19 cellular contexts compared by ENCODE assay signal in the genomic region with DNA sequence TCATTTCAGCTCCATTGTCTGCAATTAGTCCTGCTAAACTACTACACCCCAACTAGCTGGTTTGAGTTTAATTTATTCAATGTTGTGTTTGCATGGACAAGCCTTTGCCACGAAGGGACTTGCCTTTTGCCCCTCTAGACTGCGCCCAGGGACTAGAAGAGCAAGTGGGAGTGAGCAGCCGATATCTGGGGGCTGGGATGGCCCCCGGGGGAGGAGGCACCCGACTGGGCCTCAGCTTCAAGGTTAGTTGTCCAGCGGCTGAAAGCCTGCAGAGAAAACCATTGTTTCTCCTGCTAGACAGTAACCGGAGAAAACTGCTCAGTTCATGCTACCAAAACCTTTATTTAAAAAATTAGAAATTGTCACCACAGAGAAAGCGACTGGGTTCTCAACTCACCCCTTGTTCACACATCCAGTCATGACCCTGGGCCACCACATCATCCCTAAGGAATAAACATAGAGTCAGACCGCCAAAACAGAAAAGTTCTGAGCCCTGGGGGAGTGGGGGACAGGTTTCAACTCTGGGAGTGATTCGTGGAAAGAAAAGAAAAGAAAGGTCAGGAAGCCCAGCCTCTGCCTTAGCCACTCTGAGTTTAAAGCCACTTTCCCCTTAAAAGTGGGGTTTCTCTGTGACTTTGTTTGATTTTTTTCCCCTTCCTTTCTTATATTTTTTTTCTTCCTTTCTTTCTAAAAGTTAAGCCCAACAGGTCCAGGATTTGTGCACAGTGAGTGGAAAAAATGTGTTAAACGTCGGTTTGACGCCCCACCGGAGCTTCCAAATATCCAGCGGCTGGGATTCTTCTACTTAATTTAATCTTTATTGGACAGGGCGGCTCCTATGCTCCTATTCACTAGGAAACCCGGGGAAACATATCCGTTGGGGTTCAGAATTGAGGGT. TPM values are rescaled to one million over a fixed set of nuclear protein-coding genes. Genes with fewer than 3 reads are reported as not detected.
DNase-seq lines count a peak whose midpoint lies in the region; ATAC-seq and TF ChIP-seq lines count a peak whose summit lies in the region.
"Had no signal": no experiment of that assay in that cellular context is flagged by ENCODE, and none has a peak within 500 bp of the region (broad histone marks: within the 10 kb centered on the region; RNA-seq: fewer than 3 reads in every experiment).

No MANE protein-coding gene starts in this region.

- H3K4me1 Mint-ChIP-seq in T-helper 17 cell = peaks cover 11% of the 10 kb centered on the region
- peaks cover 48% of the 10 kb centered on the region for H3K4me1 Mint-ChIP-seq in type B pancreatic cell (ENCODE audit: unreplicated experiment)

- H3K23ac ChIP-seq in mesenchymal stem cell (ENCODE audit: low read length in 2 of 2) = peak overlapping the region in 1 of 2 experiments; percentile 42

- no peak overlapping the region for H3K27ac ChIP-seq in mesenchymal stem cell (ENCODE audit: low read length, poor library complexity, severe bottlenecking)
- H3K27ac ChIP-seq: BLaER1, neutrophil, thoracic aorta had no signal

- H2BK5ac ChIP-seq in mesenchymal stem cell (ENCODE audit: low read depth, low read length, poor library complexity, severe bottlenecking) = no peak overlapping the region

- peaks cover 14% of the 10 kb centered on the region for H3K79me1 ChIP-seq in mesenchymal stem cell (replicated peaks; ENCODE audit: low read length, poor library complexity, severe bottlenecking)

- no peak overlapping the region for H3K4me3 ChIP-seq in mesenchymal stem cell (ENCODE audit: insufficient read depth in 1 of 2, low read depth in 1 of 2, low read length in 2 of 2)
- H3K4me3 ChIP-seq: BLaER1, thoracic aorta had no signal

- H3K27ac Mint-ChIP-seq in T-helper 17 cell = peak overlapping the region; percentile 65
- H3K27ac Mint-ChIP-seq in type B pancreatic cell = no peak overlapping the region
- H3K27ac Mint-ChIP-seq: activated T-cell treated with anti-CD3 and anti-CD28 coated beads, Interleukin-2, amount 50 U/mL, for 24 hours had no signal

- no peak for TF ChIP-seq CTCF in type B pancreatic cell (conservative IDR thresholded peaks at IDR 0.05)

- peaks cover 87% of the 10 kb centered on the region for H3K27me3 Mint-ChIP-seq in T-helper 17 cell
- H3K27me3 Mint-ChIP-seq in type B pancreatic cell = peaks cover 88% of the 10 kb centered on the region

- H4K91ac ChIP-seq in mesenchymal stem cell (ENCODE audit: low read length) = no peak overlapping the region

- H2BK120ac ChIP-seq in mesenchymal stem cell (ENCODE audit: low read depth, low read length) = peak overlapping the region; percentile 65

- H3K4me1 ChIP-seq in mesenchymal stem cell (ENCODE audit: control insufficient read depth, insufficient read depth, low read depth, low read length) = peaks cover 26% of the 10 kb centered on the region

- 49% methylated on average over 13 of the region's 18 CpGs for WGBS in mesenchymal stem cell

- peak overlapping the region; percentile 65 for H4K8ac ChIP-seq in mesenchymal stem cell (ENCODE audit: low read length)

- H3K36me3 Mint-ChIP-seq in T-helper 17 cell (ENCODE audit: low read depth) = no peaks in the 10 kb centered on the region
- H3K36me3 Mint-ChIP-seq in type B pancreatic cell = no peaks in the 10 kb centered on the region

- H3K9me3 Mint-ChIP-seq in type B pancreatic cell = no peaks in the 10 kb centered on the region
- H3K9me3 Mint-ChIP-seq: activated naive CD8-positive, alpha-beta T cell treated with anti-CD3 and anti-CD28 coated beads, Interleukin-2, amount 10 ng/mL, durations not matched to agents 7 days and 5 days; activated T-cell treated with anti-CD3 and anti-CD28 coated beads, Interleukin-2, amount 50 U/mL, for 24 hours; central memory CD8-positive, alpha-beta T cell had no signal

- H3K9me3 ChIP-seq in T-helper 17 cell (ENCODE audit: control insufficient read depth, low read length, poor library complexity, severe bottlenecking) = peaks cover 3% of the 10 kb centered on the region
- H3K9me3 ChIP-seq in mesenchymal stem cell (ENCODE audit: control insufficient read depth, low read length) = no peaks in the 10 kb centered on the region
- H3K9me3 ChIP-seq: neutrophil, thoracic aorta had no signal

- no peak overlapping the region for H2AK5ac ChIP-seq in mesenchymal stem cell (ENCODE audit: low read length, severe bottlenecking)

- no peaks in the 10 kb centered on the region for H3K36me3 ChIP-seq in mesenchymal stem cell (ENCODE audit: control insufficient read depth in 1 of 2, insufficient read depth in 2 of 2, low read depth in 1 of 2, low read length in 2 of 2)
- H3K36me3 ChIP-seq: BLaER1, neutrophil, thoracic aorta had no signal

- DNase-seq in T-helper 17 cell (no peak), ecto neural progenitor cell (ENCODE audit: low spot score) (peak; percentile 50), mesenchymal stem cell (no peak), type B pancreatic cell (ENCODE audit: extremely low spot score, unreplicated experiment) (no peak), NCI-H1436 treated with DMSO at 0.1 percent for 48 hours (lab: John Stamatoyannopoulos, UW) (no peak), COLO829 (ENCODE audit: low spot score) (no peak)
- no peak for DNase-seq in activated effector memory CD4-positive, alpha-beta T cell treated with anti-CD3 and anti-CD28 coated beads, Interleukin-2, amount 50 U/mL, for 16 hours
- DNase-seq: activated CD4-positive, alpha-beta T cell treated with anti-CD3 and anti-CD28 coated beads, Interleukin-2, amount 10 ng/mL, durations not matched to agents 24 days and 14 days; activated naive CD8-positive, alpha-beta T cell treated with anti-CD3 and anti-CD28 coated beads, Interleukin-2, amount 10 ng/mL, durations not matched to agents 7 days and 5 days; activated T-cell treated with anti-CD3 and anti-CD28 coated beads, Interleukin-2, amount 50 U/mL, for 24 hours; NCI-H1048; NCI-H2107; NCI-H69; stimulated activated CD4-positive, alpha-beta T cell treated with anti-CD3 and anti-CD28 coated beads, Interleukin-4, amount 100 ng/mL, for 4 hours had no signal

- H3K27me3 ChIP-seq in mesenchymal stem cell (ENCODE audit: control insufficient read depth in 1 of 2, insufficient read depth in 1 of 2, low read length in 2 of 2) = peaks cover 8 to 43% of the 10 kb centered on the region in 2 experiments

- H3K4me3 Mint-ChIP-seq in T-helper 17 cell (peak overlapping the region; percentile 55), type B pancreatic cell (peak overlapping the region; percentile 74)
- H3K4me3 Mint-ChIP-seq: activated CD4-positive, alpha-beta T cell treated with anti-CD3 and anti-CD28 coated beads, Interleukin-2, amount 10 ng/mL, durations not matched to agents 24 days and 14 days; activated T-cell treated with anti-CD3 and anti-CD28 coated beads, Interleukin-2, amount 50 U/mL, for 24 hours; central memory CD8-positive, alpha-beta T cell had no signal

- no peak overlapping the region for H3K4me2 ChIP-seq in mesenchymal stem cell (ENCODE audit: low read length, poor library complexity, severe bottlenecking)
- H3K4me2 ChIP-seq: BLaER1 had no signal

- H3K9ac ChIP-seq in mesenchymal stem cell (ENCODE audit: low read length) = no peak overlapping the region
- H3K9ac ChIP-seq: BLaER1 had no signal

- H2BK15ac ChIP-seq in mesenchymal stem cell (ENCODE audit: low read depth, poor library complexity, severe bottlenecking) = peak overlapping the region; percentile 62

- H3K14ac ChIP-seq in mesenchymal stem cell (ENCODE audit: low read length in 2 of 2) = no peak overlapping the region

- H3K18ac ChIP-seq in mesenchymal stem cell (ENCODE audit: low read depth in 1 of 2, low read length in 2 of 2) = peak overlapping the region in 1 of 2 experiments; percentile 67

- ATAC-seq in T-helper 17 cell = no peak
- ATAC-seq: SK-N-SH treated with all-trans-retinoic acid at 6 μM for 48 hours had no signal

- peak overlapping the region in 1 of 2 experiments; percentile 57 for H3K4ac ChIP-seq in mesenchymal stem cell (ENCODE audit: low read depth in 1 of 2, low read length in 2 of 2)

- no peak overlapping the region for H2AFZ ChIP-seq in mesenchymal stem cell (ENCODE audit: low read depth, low read length)

- H2BK12ac ChIP-seq in mesenchymal stem cell (ENCODE audit: low read length in 2 of 2) = peak overlapping the region in 1 of 2 experiments; percentile 37

RNA-seq across cellular contexts. Expression of a gene that starts 6.7 kb away (rescaled TPM):
- not detected for total RNA-seq in T-helper 17 cell
- polyA plus RNA-seq in mesenchymal stem cell (2013, experiment 1 of 2) = 49.8 TPM
- polyA plus RNA-seq in mesenchymal stem cell (2013, experiment 2 of 2) = 50.1 TPM
- 1.8 and 19.0 TPM in 2 replicates for total RNA-seq in type B pancreatic cell (ENCODE audit: low replicate concordance)
- total RNA-seq: activated CD4-positive, alpha-beta T cell treated with anti-CD3 and anti-CD28 coated beads, Interleukin-2, amount 10 ng/mL, durations not matched to agents 24 days and 14 days; activated naive CD8-positive, alpha-beta T cell treated with anti-CD3 and anti-CD28 coated beads, Interleukin-2, amount 10 ng/mL, durations not matched to agents 7 days and 5 days had no signal

RNA-seq across cellular contexts. Expression of a gene that starts 8.7 kb away (rescaled TPM):
- not detected for total RNA-seq in T-helper 17 cell
- polyA plus RNA-seq in mesenchymal stem cell (2013, experiment 1 of 2) = 206 TPM
- 191 TPM for polyA plus RNA-seq in mesenchymal stem cell (2013, experiment 2 of 2)
- total RNA-seq in type B pancreatic cell (ENCODE audit: low replicate concordance) = 6.6 and 126 TPM in 2 replicates
- total RNA-seq: activated CD4-positive, alpha-beta T cell treated with anti-CD3 and anti-CD28 coated beads, Interleukin-2, amount 10 ng/mL, durations not matched to agents 24 days and 14 days; activated naive CD8-positive, alpha-beta T cell treated with anti-CD3 and anti-CD28 coated beads, Interleukin-2, amount 10 ng/mL, durations not matched to agents 7 days and 5 days had no signal
